9 cellular contexts compared by ENCODE assay signal in genomic region chr2:134154269-134154668, GRCh38.
DNase-seq lines count a peak whose midpoint lies in the region; ATAC-seq, FAIRE-seq and TF ChIP-seq lines count a peak whose summit lies in the region.
"Had no signal": no experiment of that assay in that cellular context is flagged by ENCODE, and none has a peak within 500 bp of the region (broad histone marks: within the 10 kb centered on the region; RNA-seq: fewer than 3 reads in every experiment).

No MANE protein-coding gene starts in this region.

- dilution Hi-C loops in keratinocyte (cut with MboI; ENCODE audit: extremely low pct_ligation_motif_present, low sequenced_read_pairs) = no loop called here

- H3K27me3 ChIP-seq in keratinocyte (ENCODE audit: control insufficient read depth, extremely low read depth, insufficient read depth, low read length) = no peaks in the 10 kb centered on the region
- H3K27me3 ChIP-seq in tibial nerve = no peaks in the 10 kb centered on the region
- no peaks in the 10 kb centered on the region for H3K27me3 ChIP-seq in body of pancreas

- H3K9ac ChIP-seq in keratinocyte (ENCODE audit: control insufficient read depth, extremely low read depth, insufficient read depth, low read length) = no peak overlapping the region

- H3K9me3 Mint-ChIP-seq in activated naive CD4-positive, alpha-beta T cell treated with anti-CD3 and anti-CD28 coated beads, Interleukin-2, amount 50 U/mL, for 72 hours = no peaks in the 10 kb centered on the region
- H3K9me3 Mint-ChIP-seq: activated T-helper 1 cell treated with anti-CD3 and anti-CD28 coated beads, Interleukin-12 subunit alpha, Interleukin-12 subunit beta, Interleukin-2, Interleukin-4 antibody, amounts not matched to agents 30 ng/mL and 10 ng/mL and 1 ng/mL, durations not matched to agents 14 hours and 24 hours and 36 hours had no signal

- 57 to 73% methylated on average over 7 of the region's 7 CpGs for WGBS in tibial nerve, 2 donors
- 54 to 83% methylated on average over 7 of the region's 7 CpGs for WGBS in body of pancreas, 2 donors

- no peak overlapping the region for H3K27ac ChIP-seq in keratinocyte (ENCODE audit: control insufficient read depth, insufficient read depth, low read length)
- H3K27ac ChIP-seq in tibial nerve = no peak overlapping the region
- H3K27ac ChIP-seq in body of pancreas = no peak overlapping the region

- TF ChIP-seq CTCF in keratinocyte (optimal IDR thresholded peaks at IDR 0.05 in 1 of 3, IDR thresholded peaks at IDR 0.05 in 1 of 3, conservative IDR thresholded peaks at IDR 0.05 in 1 of 3; ENCODE audit: extremely low read depth in 1 of 3, insufficient read depth in 2 of 3, low read length in 3 of 3) = no peak
- TF ChIP-seq CTCF in tibial nerve (IDR thresholded peaks at IDR 0.05) = no peak
- no peak for TF ChIP-seq CTCF in body of pancreas (IDR thresholded peaks at IDR 0.05)

- H3K9me3 ChIP-seq in keratinocyte (ENCODE audit: control insufficient read depth, low read depth, low read length) (no peaks in the 10 kb centered on the region), tibial nerve (no peaks in the 10 kb centered on the region), body of pancreas (no peaks in the 10 kb centered on the region)

- ATAC-seq in GM18519 (IDR thresholded peaks at IDR 0.05; ENCODE audit: low FRiP score, unreplicated experiment) = peak; percentile 59
- peak; percentile 73 for ATAC-seq in GM21786 (IDR thresholded peaks at IDR 0.05; ENCODE audit: unreplicated experiment)
- peak; percentile 49 for ATAC-seq in HG03558 (IDR thresholded peaks at IDR 0.05; ENCODE audit: extremely low read depth, unreplicated experiment)
- ATAC-seq in activated naive CD4-positive, alpha-beta T cell treated with anti-CD3 and anti-CD28 coated beads, Interleukin-2, amount 50 U/mL, for 72 hours = no peak
- no peak for ATAC-seq in body of pancreas

- peak; percentile 34 for FAIRE-seq in keratinocyte (lab: Jason Lieb, UNC)

- peaks cover 0 to 1% of the 10 kb centered on the region in 2 experiments for H3K36me3 ChIP-seq in keratinocyte (ENCODE audit: control insufficient read depth in 2 of 2, extremely low read depth in 1 of 2, insufficient read depth in 2 of 2, low read length in 2 of 2)
- peaks cover 0 to 16% (median 0%) of the 10 kb centered on the region in 3 donors for H3K36me3 ChIP-seq in tibial nerve
- H3K36me3 ChIP-seq in body of pancreas (replicated peaks in 1 of 2; ENCODE audit: insufficient read depth in 1 of 2, low read depth in 2 of 2) = no peaks in the 10 kb centered on the region

- no peak overlapping the region for H3K4me3 ChIP-seq in keratinocyte (ENCODE audit: control insufficient read depth in 2 of 3, extremely low read depth in 1 of 3, insufficient read depth in 2 of 3, low read depth in 1 of 3, low read length in 3 of 3)
- no peak overlapping the region for H3K4me3 ChIP-seq in tibial nerve
- H3K4me3 ChIP-seq in body of pancreas = no peak overlapping the region

- peaks cover 11 to 15% of the 10 kb centered on the region in 2 donors for H3K36me3 Mint-ChIP-seq in activated naive CD4-positive, alpha-beta T cell treated with anti-CD3 and anti-CD28 coated beads, Interleukin-2, amount 50 U/mL, for 72 hours

- peak overlapping the region; percentile 12 for H3K4me2 ChIP-seq in keratinocyte (ENCODE audit: control insufficient read depth, extremely low read depth, insufficient read depth, low read depth, low read length)

- no peak overlapping the region for H3K27ac Mint-ChIP-seq in activated naive CD4-positive, alpha-beta T cell treated with anti-CD3 and anti-CD28 coated beads, Interleukin-2, amount 50 U/mL, for 72 hours
- H3K27ac Mint-ChIP-seq: activated T-helper 1 cell treated with anti-CD3 and anti-CD28 coated beads, Interleukin-12 subunit alpha, Interleukin-12 subunit beta, Interleukin-2, Interleukin-4 antibody, amounts not matched to agents 30 ng/mL and 10 ng/mL and 1 ng/mL, durations not matched to agents 14 hours and 24 hours and 36 hours had no signal

- no peaks in the 10 kb centered on the region for H4K20me1 ChIP-seq in keratinocyte (ENCODE audit: control insufficient read depth, extremely low read depth, insufficient read depth, low read length)

- TF ChIP-seq POLR2A in tibial nerve (IDR thresholded peaks at IDR 0.05) (no peak), body of pancreas (IDR thresholded peaks at IDR 0.05) (no peak)

- DNase-seq in keratinocyte (ENCODE audit: low read depth, low spot score) (no peak), tibial nerve (ENCODE audit: low spot score in 2 of 2) (no peak), body of pancreas (no peak)
- no peak for DNase-seq in activated naive CD4-positive, alpha-beta T cell treated with anti-CD3 and anti-CD28 coated beads, Interleukin-2, amount 50 U/mL, for 72 hours (ENCODE audit: low spot score in 2 of 2)
- DNase-seq in activated CD8-positive, alpha-beta memory T cell treated with anti-CD3 and anti-CD28 coated beads for 24 hours = no peak

- intact Hi-C loops in body of pancreas (cut with DNase I) = no loop called here

- H2AFZ ChIP-seq in keratinocyte (ENCODE audit: control insufficient read depth, low read length) = no peak overlapping the region

- peaks cover 40% of the 10 kb centered on the region for H3K79me2 ChIP-seq in keratinocyte (ENCODE audit: control insufficient read depth, insufficient read depth, low read length)

- no peak for TF ChIP-seq EP300 in tibial nerve (IDR thresholded peaks at IDR 0.05)

- peaks cover 15% of the 10 kb centered on the region for H3K4me1 ChIP-seq in keratinocyte (ENCODE audit: control insufficient read depth, extremely low read depth, insufficient read depth, low read length)
- peaks cover 0 to 18% (median 3%) of the 10 kb centered on the region in 4 donors for H3K4me1 ChIP-seq in tibial nerve
- peaks cover 6% of the 10 kb centered on the region for H3K4me1 ChIP-seq in body of pancreas

- H3K9me1 ChIP-seq in keratinocyte (ENCODE audit: control insufficient read depth, extremely low read depth, insufficient read depth, low read length) = no peaks in the 10 kb centered on the region

Comparison
In these comparisons a context has a peak if more than half of its experiments do, and no peak if none do; other contexts are left out.
1. ATAC-seq: peak in GM18519 (single experiment), GM21786 (single experiment) and HG03558 (single experiment); none in activated naive CD4-positive, alpha-beta T cell treated with anti-CD3 and anti-CD28 coated beads, Interleukin-2, amount 50 U/mL, for 72 hours (0 of 2) and body of pancreas (single experiment).